In the genomic region with DNA sequence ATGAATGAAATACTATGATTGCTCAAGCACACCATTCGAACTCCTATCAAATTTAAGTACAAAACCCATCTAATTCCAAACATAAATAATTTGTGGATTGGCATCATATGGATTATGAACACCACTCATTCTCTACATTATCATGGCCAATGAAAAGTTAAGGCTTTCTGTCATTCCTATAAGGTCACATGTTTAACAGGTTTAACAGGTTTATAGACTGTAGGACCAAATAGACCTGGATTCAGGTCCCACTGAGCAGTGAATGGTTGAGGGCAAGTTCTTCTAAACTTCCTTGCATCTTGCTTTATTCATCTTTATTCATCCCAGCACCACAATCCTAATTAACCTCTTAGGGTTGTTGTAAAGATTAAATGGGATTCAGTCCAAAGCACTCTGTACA, we compare ENCODE assay signal across 24 cellular contexts.
"Had no signal": no experiment of that assay in that cellular context is flagged by ENCODE, and none has a peak within 500 bp of the region (broad histone marks: within the 10 kb centered on the region; RNA-seq: fewer than 3 reads in every experiment).

No MANE protein-coding gene starts in this region.

- H3K79me2 ChIP-seq: hepatocyte, parathyroid adenoma had no signal

- H3K27me3 ChIP-seq: dorsolateral prefrontal cortex, gastroesophageal sphincter, heart left ventricle, hepatocyte, left lung, neural progenitor cell, right lobe of liver, tibial nerve, upper lobe of right lung, uterus had no signal

- DNase-seq: dorsolateral prefrontal cortex; effector CD4-positive, alpha-beta T cell; foreskin fibroblast; heart left ventricle; left cardiac atrium; mesenchymal stem cell; mucosa of descending colon; naive thymus-derived CD4-positive, alpha-beta T cell; right lobe of liver; small intestine; stimulated activated CD4-positive, alpha-beta T cell treated with anti-CD3 and anti-CD28 coated beads, Interleukin-15, amount 100 ng/mL, for 24 hours; stimulated activated CD4-positive, alpha-beta T cell treated with anti-CD3 and anti-CD28 coated beads, Interleukin-2, amount 100 ng/mL, for 48 hours; stimulated activated naive B cell treated with anti-CD40 and anti-IgM and Interleukin-4, amounts not matched to agents 10 μg/mL and 1 μg/mL and 100 μg/mL, for 72 hours; upper lobe of right lung; uterus had no signal

- H3K9ac ChIP-seq: neural progenitor cell, parathyroid adenoma had no signal

- H3K9me3 ChIP-seq: gastroesophageal sphincter, heart left ventricle, left lung, mucosa of descending colon, right lobe of liver, thoracic aorta, tibial nerve, upper lobe of right lung, uterus had no signal

- H3K4me1 ChIP-seq: heart left ventricle, left lung, parathyroid adenoma, right lobe of liver, tibial nerve, upper lobe of right lung, uterus had no signal

- H3K4me3 ChIP-seq: dorsolateral prefrontal cortex, gastroesophageal sphincter, heart left ventricle, hepatocyte, left lung, mucosa of descending colon, neural progenitor cell, right lobe of liver, thoracic aorta, tibial nerve, upper lobe of right lung, uterus had no signal

- H3K4me2 ChIP-seq: hepatocyte had no signal

- H3K36me3 ChIP-seq: gastroesophageal sphincter, heart left ventricle, left lung, neural progenitor cell, right lobe of liver, thoracic aorta, tibial nerve, upper lobe of right lung, uterus had no signal

- H2AFZ ChIP-seq: hepatocyte, neural progenitor cell, parathyroid adenoma had no signal

- ATAC-seq: esophagus mucosa; gastroesophageal sphincter; heart left ventricle; left cardiac atrium; left lung; mucosa of descending colon; naive thymus-derived CD4-positive, alpha-beta T cell; right lobe of liver; stimulated activated naive B cell treated with anti-CD40 and anti-IgM and Interleukin-4, amounts not matched to agents 10 μg/mL and 1 μg/mL and 100 μg/mL, for 72 hours; upper lobe of right lung had no signal

- H3K27ac ChIP-seq: dorsolateral prefrontal cortex, epithelial cell of prostate, gastroesophageal sphincter, heart left ventricle, hepatocyte, left lung, neural progenitor cell, parathyroid adenoma, right lobe of liver, thoracic aorta, tibial nerve, upper lobe of right lung, uterus had no signal
